ENCODE assay signal across 20 cellular contexts in genomic region chr16:54076006-54076504, GRCh38.
"Had no signal": no experiment of that assay in that cellular context is flagged by ENCODE, and none has a peak within 500 bp of the region (broad histone marks: within the 10 kb centered on the region; RNA-seq: fewer than 3 reads in every experiment).

No MANE protein-coding gene starts in this region.

- H3K4me1 ChIP-seq: parathyroid adenoma, right lobe of liver, suprapubic skin, upper lobe of left lung, vagina had no signal

- DNase-seq: effector memory CD4-positive, alpha-beta T cell; heart left ventricle; hippocampal formation; left ventricle myocardium superior; naive thymus-derived CD4-positive, alpha-beta T cell; nephron progenitor cell; retina; right lobe of liver; stimulated activated CD4-positive, alpha-beta T cell treated with anti-CD3 and anti-CD28 coated beads, Interleukin-4, amount 100 ng/mL, for 1 hour; stimulated activated CD8-positive, alpha-beta memory T cell treated with anti-CD3 and anti-CD28 coated beads, Interleukin-4, amount 100 ng/mL, for 48 hours; stimulated activated naive CD8-positive, alpha-beta T cell treated with anti-CD3 and anti-CD28 coated beads, Interleukin-15, Interleukin-2, amounts not matched to agents 100 U/mL and 50 U/mL, for 24 hours; thyroid gland; upper lobe of left lung had no signal

- H3K4me1 Mint-ChIP-seq: naive thymus-derived CD4-positive, alpha-beta T cell; stimulated activated effector memory CD8-positive, alpha-beta T cell treated with anti-CD3 and anti-CD28 coated beads, Interleukin-12 subunit alpha, Interleukin-12 subunit beta, amount 100 ng/mL, for 72 hours had no signal

- H3K27me3 Mint-ChIP-seq: naive thymus-derived CD4-positive, alpha-beta T cell had no signal

- H3K27ac ChIP-seq: coronary artery, heart left ventricle, parathyroid adenoma, prostate gland, right lobe of liver, suprapubic skin, thyroid gland, upper lobe of left lung, vagina had no signal

- H3K9ac ChIP-seq: parathyroid adenoma had no signal

- H3K9me3 ChIP-seq: heart left ventricle, prostate gland, right lobe of liver, suprapubic skin, thyroid gland, upper lobe of left lung, vagina had no signal

- H3K27me3 ChIP-seq: heart left ventricle, right lobe of liver, suprapubic skin, thyroid gland, upper lobe of left lung, vagina had no signal

- ATAC-seq: esophagus mucosa; heart left ventricle; left ventricle myocardium superior; naive thymus-derived CD4-positive, alpha-beta T cell; stimulated activated effector memory CD8-positive, alpha-beta T cell treated with anti-CD3 and anti-CD28 coated beads, Interleukin-12 subunit alpha, Interleukin-12 subunit beta, amount 100 ng/mL, for 72 hours; stimulated activated naive CD8-positive, alpha-beta T cell treated with anti-CD3 and anti-CD28 coated beads, Interleukin-15, Interleukin-2, amounts not matched to agents 100 U/mL and 50 U/mL, for 24 hours had no signal

- H3K27ac Mint-ChIP-seq: naive thymus-derived CD4-positive, alpha-beta T cell; nephron progenitor cell; stimulated activated effector memory CD8-positive, alpha-beta T cell treated with anti-CD3 and anti-CD28 coated beads, Interleukin-12 subunit alpha, Interleukin-12 subunit beta, amount 100 ng/mL, for 72 hours had no signal

- H3K79me2 ChIP-seq: parathyroid adenoma had no signal

- H3K4me3 ChIP-seq: coronary artery, heart left ventricle, prostate gland, right lobe of liver, suprapubic skin, thyroid gland, upper lobe of left lung, vagina had no signal

- H3K36me3 ChIP-seq: heart left ventricle, prostate gland, right lobe of liver, suprapubic skin, thyroid gland, upper lobe of left lung, vagina had no signal

- H2AFZ ChIP-seq: parathyroid adenoma had no signal

- H3K4me3 Mint-ChIP-seq: naive thymus-derived CD4-positive, alpha-beta T cell; nephron progenitor cell; stimulated activated effector memory CD8-positive, alpha-beta T cell treated with anti-CD3 and anti-CD28 coated beads, Interleukin-12 subunit alpha, Interleukin-12 subunit beta, amount 100 ng/mL, for 72 hours had no signal

- H3K36me3 Mint-ChIP-seq: stimulated activated effector memory CD8-positive, alpha-beta T cell treated with anti-CD3 and anti-CD28 coated beads, Interleukin-12 subunit alpha, Interleukin-12 subunit beta, amount 100 ng/mL, for 72 hours had no signal

- H3K9me3 Mint-ChIP-seq: nephron progenitor cell; stimulated activated effector memory CD8-positive, alpha-beta T cell treated with anti-CD3 and anti-CD28 coated beads, Interleukin-12 subunit alpha, Interleukin-12 subunit beta, amount 100 ng/mL, for 72 hours had no signal
